In genomic region chr5:98722188-98722587, GRCh38 we compare ENCODE assay signal across 1 cellular context.
TF ChIP-seq lines count a peak whose summit lies in the region.

No MANE protein-coding gene starts in this region.

TF ChIP-seq in SK-N-SH, 30 proteins besides CTCF, POLR2A, EP300 and RAD21 (continued from another document):
- TF ChIP-seq USF1 (IDR thresholded peaks at IDR 0.05; ENCODE audit: borderline replicate concordance, low read depth) (no peak), NFIC (IDR thresholded peaks at IDR 0.05; ENCODE audit: borderline replicate concordance) (no peak), USF2 (IDR thresholded peaks at IDR 0.05; ENCODE audit: borderline replicate concordance, low read depth, low read length) (no peak), FOXM1 (IDR thresholded peaks at IDR 0.05; ENCODE audit: low read depth) (no peak), REST (IDR thresholded peaks at IDR 0.05; ENCODE audit: low read depth, low read length) (no peak), MXI1 (IDR thresholded peaks at IDR 0.05; ENCODE audit: low read depth, low read length) (no peak), FOSL2 (IDR thresholded peaks at IDR 0.05; ENCODE audit: borderline replicate concordance, low read depth) (no peak; the same call in 1 of the 2 replicates)
TF ChIP-seq in SK-N-SH: peak in this region for 0.
